ENCODE assay signal across 17 cellular contexts in the genomic region with DNA sequence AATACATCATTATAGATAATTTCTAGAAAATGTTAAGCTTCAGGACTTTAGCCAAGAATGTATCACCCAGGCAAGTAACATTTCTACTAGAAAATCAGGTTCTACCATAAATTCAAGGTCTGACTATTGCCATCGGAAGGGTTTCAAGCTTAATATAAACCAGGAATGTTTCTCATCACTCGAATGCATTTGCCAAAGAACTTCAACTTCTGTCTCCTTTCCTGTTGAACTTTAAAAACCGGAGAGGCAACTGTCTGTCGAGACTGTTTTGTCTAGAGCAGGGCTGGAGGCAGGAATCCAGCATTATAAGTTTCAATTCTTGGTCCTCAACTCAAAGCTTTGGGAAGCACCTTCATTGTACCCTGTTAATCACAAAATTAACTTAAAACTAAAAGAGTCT.
DNase-seq lines count a peak whose midpoint lies in the region; FAIRE-seq and TF ChIP-seq lines count a peak whose summit lies in the region.
"Had no signal": no experiment of that assay in that cellular context is flagged by ENCODE, and none has a peak within 500 bp of the region (broad histone marks: within the 10 kb centered on the region; RNA-seq: fewer than 3 reads in every experiment).

No MANE protein-coding gene starts in this region.

- H3K36me3 Mint-ChIP-seq in astrocyte (ENCODE audit: low read depth, unreplicated experiment) (peaks cover 5% of the 10 kb centered on the region), mesothelial cell of epicardium (peaks cover 14% of the 10 kb centered on the region)

- peaks cover 20% of the 10 kb centered on the region for H3K4me1 Mint-ChIP-seq in astrocyte (ENCODE audit: low read depth, unreplicated experiment)
- H3K4me1 Mint-ChIP-seq in mesothelial cell of epicardium, result peaks cover 36% of the 10 kb centered on the region

- H2AFZ ChIP-seq in mammary epithelial cell (ENCODE audit: low read depth, low read length) (no peak overlapping the region), astrocyte (ENCODE audit: low read depth, low read length) (no peak overlapping the region), smooth muscle cell (ENCODE audit: low read depth) (peak overlapping the region; percentile 65)

- H3K4me3 Mint-ChIP-seq in astrocyte (ENCODE audit: unreplicated experiment), result no peak overlapping the region
- H3K4me3 Mint-ChIP-seq in mesothelial cell of epicardium, result no peak overlapping the region
- H3K4me3 Mint-ChIP-seq: CD4-positive, alpha-beta T cell had no signal

- WGBS in mammary epithelial cell (ENCODE audit: low coverage, missing lambda C conversion rate), result 10% methylated on average over 4 of the region's 4 CpGs
- 15% methylated on average over 4 of the region's 4 CpGs for WGBS in smooth muscle cell (ENCODE audit: low lambda C conversion rate)

- BruUV-seq in mammary epithelial cell (replicated peaks; lab: Mats Ljungman, UMichigan), result no TSS peak

- H3K79me2 ChIP-seq in mammary epithelial cell (ENCODE audit: insufficient read depth, low read length) (no peaks in the 10 kb centered on the region), astrocyte (ENCODE audit: insufficient read depth, low read length) (no peaks in the 10 kb centered on the region), smooth muscle cell (ENCODE audit: low read depth) (no peaks in the 10 kb centered on the region)

- TF ChIP-seq CTCF in breast epithelium (IDR thresholded peaks at IDR 0.05) (no peak), mammary epithelial cell (conservative IDR thresholded peaks at IDR 0.05 in 1 of 2, IDR thresholded peaks at IDR 0.05 in 1 of 2; ENCODE audit: extremely low read depth in 1 of 2, insufficient read depth in 1 of 2, low read depth in 1 of 2, low read length in 2 of 2) (no peak), astrocyte (IDR thresholded peaks at IDR 0.05; ENCODE audit: insufficient read depth, low read depth, low read length) (no peak), mesothelial cell of epicardium (IDR thresholded peaks at IDR 0.05; ENCODE audit: unreplicated experiment) (no peak), smooth muscle cell (IDR thresholded peaks at IDR 0.05; ENCODE audit: borderline replicate concordance, insufficient read depth, poor library complexity, severe bottlenecking) (no peak), colonic mucosa (IDR thresholded peaks at IDR 0.05) (no peak)

- intact Hi-C loops in breast epithelium (cut with DNase I; ENCODE audit: low total_unique reads) (no loop called here), mammary epithelial cell (cut with micrococcal nuclease) (no loop called here), colonic mucosa (cut with DNase I) (no loop called here)

- H3K9me3 Mint-ChIP-seq in astrocyte (ENCODE audit: unreplicated experiment), result peaks cover 7% of the 10 kb centered on the region
- H3K9me3 Mint-ChIP-seq in mesothelial cell of epicardium, result peaks cover 12% of the 10 kb centered on the region
- H3K9me3 Mint-ChIP-seq: CD4-positive, alpha-beta T cell had no signal

- H4K20me1 ChIP-seq in mammary epithelial cell (ENCODE audit: insufficient read depth, low read length) (no peaks in the 10 kb centered on the region), astrocyte (ENCODE audit: insufficient read depth, low read length) (no peaks in the 10 kb centered on the region), smooth muscle cell (ENCODE audit: low read depth) (no peaks in the 10 kb centered on the region)

- in situ Hi-C loops in mammary epithelial cell (cut with MboI; ENCODE audit: low sequenced_read_pairs in 2 of 2), result no loop called here

- no peak for TF ChIP-seq POLR2A in breast epithelium (IDR thresholded peaks at IDR 0.05)

- H3K4me2 ChIP-seq in mammary epithelial cell (ENCODE audit: insufficient read depth, low read depth, low read length), result no peak overlapping the region
- no peak overlapping the region for H3K4me2 ChIP-seq in astrocyte (ENCODE audit: low read length)
- H3K4me2 ChIP-seq in smooth muscle cell, result peak overlapping the region; percentile 82

- no peak overlapping the region for H3K9ac ChIP-seq in mammary epithelial cell (ENCODE audit: insufficient read depth, low read length)
- no peak overlapping the region for H3K9ac ChIP-seq in astrocyte (ENCODE audit: low read length)
- peak overlapping the region; percentile 60 for H3K9ac ChIP-seq in smooth muscle cell (ENCODE audit: low read depth)
- H3K9ac ChIP-seq in colonic mucosa (ENCODE audit: low read depth in 2 of 2, low read length in 2 of 2), result no peak overlapping the region

- H3K4me3 ChIP-seq in breast epithelium, result no peak overlapping the region
- H3K4me3 ChIP-seq in mammary epithelial cell (replicated peaks in 1 of 3; ENCODE audit: insufficient read depth in 1 of 3, low read depth in 2 of 3, low read length in 3 of 3), result no peak overlapping the region
- no peak overlapping the region for H3K4me3 ChIP-seq in astrocyte (ENCODE audit: insufficient read depth, low read depth, low read length)
- H3K4me3 ChIP-seq in smooth muscle cell, result peak overlapping the region; percentile 9
- no peak overlapping the region for H3K4me3 ChIP-seq in colonic mucosa

- H3K27ac ChIP-seq in breast epithelium, result peak overlapping the region; percentile 48 to 52
- no peak overlapping the region for H3K27ac ChIP-seq in mammary epithelial cell (ENCODE audit: insufficient read depth, low read depth, low read length)
- no peak overlapping the region for H3K27ac ChIP-seq in astrocyte (ENCODE audit: low read depth, low read length)
- peak overlapping the region; percentile 92 for H3K27ac ChIP-seq in smooth muscle cell (ENCODE audit: low read depth)
- no peak overlapping the region for H3K27ac ChIP-seq in colonic mucosa
- H3K27ac ChIP-seq: 22Rv1 had no signal

- no peak for FAIRE-seq in astrocyte (lab: Jason Lieb, UNC)
- FAIRE-seq: GM12892, GM19239 had no signal

- dilution Hi-C loops in mammary epithelial cell (cut with HindIII; ENCODE audit: low sequenced_read_pairs), result no loop called here

- H3K27me3 ChIP-seq in breast epithelium, result no peaks in the 10 kb centered on the region
- no peaks in the 10 kb centered on the region for H3K27me3 ChIP-seq in mammary epithelial cell (ENCODE audit: insufficient read depth, low read length)
- H3K27me3 ChIP-seq in astrocyte (ENCODE audit: insufficient read depth, low read length), result no peaks in the 10 kb centered on the region
- H3K27me3 ChIP-seq in smooth muscle cell (ENCODE audit: low read depth), result no peaks in the 10 kb centered on the region
- no peaks in the 10 kb centered on the region for H3K27me3 ChIP-seq in colonic mucosa

- H3F3A ChIP-seq in smooth muscle cell (ENCODE audit: low read depth), result peaks cover 28% of the 10 kb centered on the region

- H3K4me1 ChIP-seq in breast epithelium, result peaks cover 3 to 10% of the 10 kb centered on the region in 2 donors
- H3K4me1 ChIP-seq in mammary epithelial cell (ENCODE audit: insufficient read depth, low read length), result peaks cover 11% of the 10 kb centered on the region
- peaks cover 8% of the 10 kb centered on the region for H3K4me1 ChIP-seq in astrocyte (ENCODE audit: insufficient read depth, low read length)
- peaks cover 12% of the 10 kb centered on the region for H3K4me1 ChIP-seq in smooth muscle cell (ENCODE audit: low read depth)
- H3K4me1 ChIP-seq in colonic mucosa, result no peaks in the 10 kb centered on the region

- H3K36me3 ChIP-seq in breast epithelium (no peaks in the 10 kb centered on the region), mammary epithelial cell (ENCODE audit: insufficient read depth, low read length) (no peaks in the 10 kb centered on the region), astrocyte (ENCODE audit: insufficient read depth, low read length) (no peaks in the 10 kb centered on the region), smooth muscle cell (ENCODE audit: low read depth) (no peaks in the 10 kb centered on the region), colonic mucosa (no peaks in the 10 kb centered on the region)

- no peak for DNase-seq in breast epithelium (ENCODE audit: low spot score in 2 of 2)
- DNase-seq in mammary epithelial cell, result no peak
- DNase-seq in astrocyte (ENCODE audit: low read depth), result no peak
- DNase-seq in mesothelial cell of epicardium (ENCODE audit: low spot score in 2 of 2, unreplicated experiment in 2 of 2), result no peak
- no peak for DNase-seq in smooth muscle cell (lab: John Stamatoyannopoulos, UW; ENCODE audit: unreplicated experiment)
- DNase-seq in colonic mucosa, result no peak
- DNase-seq in NCI-H2081 (lab: John Stamatoyannopoulos, UW), result no peak
- DNase-seq in GOT3 (lab: John Stamatoyannopoulos, UW), result no peak
- DNase-seq: C1 segment of cervical spinal cord; Calu3; CD4-positive, alpha-beta T cell; DMS 273 treated with DMSO at 0.1 percent for 48 hours; H7; IMR-90 had no signal

- no peaks in the 10 kb centered on the region for H3K9me3 ChIP-seq in breast epithelium
- H3K9me3 ChIP-seq in mammary epithelial cell (replicated peaks; ENCODE audit: insufficient read depth, low read length), result no peaks in the 10 kb centered on the region
- no peaks in the 10 kb centered on the region for H3K9me3 ChIP-seq in astrocyte (ENCODE audit: insufficient read depth, low read depth, low read length)
- H3K9me3 ChIP-seq in smooth muscle cell (replicated peaks; ENCODE audit: low read depth), result no peaks in the 10 kb centered on the region
- H3K9me3 ChIP-seq in colonic mucosa, result no peaks in the 10 kb centered on the region

- CTCF ChIA-PET in mammary epithelial cell (lab: Charles Lee; ENCODE audit: low non-redundant PET), result no interaction called here

- H3K27me3 Mint-ChIP-seq in astrocyte (ENCODE audit: low read depth, unreplicated experiment), result peaks cover 2% of the 10 kb centered on the region
- H3K27me3 Mint-ChIP-seq in mesothelial cell of epicardium (ENCODE audit: low read depth), result no peaks in the 10 kb centered on the region
- H3K27me3 Mint-ChIP-seq: CD4-positive, alpha-beta T cell had no signal

- H3K27ac Mint-ChIP-seq in astrocyte (ENCODE audit: unreplicated experiment) (peak overlapping the region; percentile 15), mesothelial cell of epicardium (peak overlapping the region; percentile 74)
- H3K27ac Mint-ChIP-seq: CD4-positive, alpha-beta T cell had no signal

Comparison
In these comparisons a context has a peak if more than half of its experiments do, and no peak if none do; other contexts are left out.
1. H3K27ac ChIP-seq: peak in breast epithelium (2 of 2) and smooth muscle cell (single experiment); none in mammary epithelial cell (single experiment), astrocyte (single experiment) and colonic mucosa (single experiment).